9 cellular contexts compared by ENCODE assay signal in the genomic region with DNA sequence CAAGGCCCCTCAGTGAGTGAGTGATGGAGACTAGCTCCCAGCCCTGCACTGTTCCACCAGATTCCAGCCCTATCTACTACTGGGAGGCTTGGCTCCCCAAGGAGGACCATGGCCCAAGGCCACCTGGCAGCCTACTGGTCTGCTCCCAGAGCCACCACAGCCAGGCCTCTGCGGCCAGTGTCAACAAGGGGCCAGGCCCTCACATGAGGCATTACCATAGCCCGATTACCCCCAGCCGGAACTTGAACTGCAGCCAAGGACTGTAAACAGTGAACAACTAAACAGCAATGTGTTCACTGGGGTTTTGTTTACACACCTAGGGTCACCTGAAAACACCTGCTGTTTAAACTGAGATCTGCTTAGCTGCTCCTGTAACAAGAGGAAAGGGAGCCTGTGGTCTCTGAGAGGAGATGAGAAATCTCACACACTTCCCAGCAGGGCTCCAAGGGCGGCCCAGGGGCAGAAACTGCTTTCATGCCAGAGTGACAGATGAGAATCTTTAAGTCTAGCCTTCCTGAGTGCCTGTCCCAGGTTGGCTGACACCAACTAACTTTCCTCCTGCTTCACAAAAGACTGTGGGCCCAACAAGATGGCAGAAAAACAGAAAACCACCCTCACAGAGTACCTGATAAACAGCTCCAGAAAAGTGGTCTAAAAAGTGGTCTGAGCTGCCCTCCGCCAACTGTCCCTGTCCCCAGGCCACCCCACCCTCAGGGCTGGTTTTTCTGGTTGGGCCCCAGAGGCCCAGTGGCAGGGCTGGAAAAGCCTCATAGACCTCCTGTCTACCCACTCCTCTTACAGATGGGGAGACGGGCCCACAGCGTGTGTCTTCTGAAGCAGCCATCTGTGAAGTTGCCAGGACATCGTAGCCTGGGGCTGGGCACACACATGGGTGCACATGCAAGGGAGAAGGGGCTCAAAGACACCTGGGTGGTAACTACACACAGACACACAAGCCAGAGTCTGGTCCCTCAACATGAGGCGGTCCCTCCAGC. TPM values are rescaled to one million over a fixed set of nuclear protein-coding genes. Genes with fewer than 3 reads are reported as not detected.
DNase-seq lines count a peak whose midpoint lies in the region; ATAC-seq and TF ChIP-seq lines count a peak whose summit lies in the region.
"Had no signal": no experiment of that assay in that cellular context is flagged by ENCODE, and none has a peak within 500 bp of the region (broad histone marks: within the 10 kb centered on the region; RNA-seq: fewer than 3 reads in every experiment).

No MANE protein-coding gene starts in this region.

- no peaks in the 10 kb centered on the region for H3K9me3 Mint-ChIP-seq in activated naive CD8-positive, alpha-beta T cell (ENCODE audit: low read depth)
- no peaks in the 10 kb centered on the region for H3K9me3 Mint-ChIP-seq in activated naive CD8-positive, alpha-beta T cell treated with anti-CD3 and anti-CD28 coated beads, Interleukin-2, amount 50 U/mL, for 24 hours
- H3K9me3 Mint-ChIP-seq in activated CD8-positive, alpha-beta T cell treated with anti-CD3 and anti-CD28 coated beads, Interleukin-2, amount 10 ng/mL, durations not matched to agents 7 days and 5 days (ENCODE audit: insufficient read depth), result no peaks in the 10 kb centered on the region

- H3K27me3 ChIP-seq in liver (ENCODE audit: control insufficient read depth in 4 of 4, insufficient read depth in 4 of 4, low read length in 3 of 4), result no peaks in the 10 kb centered on the region

- no peak for ATAC-seq in activated naive CD8-positive, alpha-beta T cell treated with anti-CD3 and anti-CD28 coated beads, Interleukin-2, amount 50 U/mL, for 24 hours
- ATAC-seq in activated CD8-positive, alpha-beta T cell treated with anti-CD3 and anti-CD28 coated beads, Interleukin-2, amount 10 ng/mL, durations not matched to agents 7 days and 5 days, result no peak

- H3K4me3 Mint-ChIP-seq in activated naive CD8-positive, alpha-beta T cell, result no peak overlapping the region
- H3K4me3 Mint-ChIP-seq in activated naive CD8-positive, alpha-beta T cell treated with anti-CD3 and anti-CD28 coated beads, Interleukin-2, amount 50 U/mL, for 24 hours, result no peak overlapping the region
- H3K4me3 Mint-ChIP-seq in activated CD8-positive, alpha-beta T cell treated with anti-CD3 and anti-CD28 coated beads, Interleukin-2, amount 10 ng/mL, durations not matched to agents 7 days and 5 days, result no peak overlapping the region

- no peaks in the 10 kb centered on the region for H3K27me3 Mint-ChIP-seq in activated naive CD8-positive, alpha-beta T cell
- no peaks in the 10 kb centered on the region for H3K27me3 Mint-ChIP-seq in activated naive CD8-positive, alpha-beta T cell treated with anti-CD3 and anti-CD28 coated beads, Interleukin-2, amount 50 U/mL, for 24 hours
- H3K27me3 Mint-ChIP-seq in activated CD8-positive, alpha-beta T cell treated with anti-CD3 and anti-CD28 coated beads, Interleukin-2, amount 10 ng/mL, durations not matched to agents 7 days and 5 days (ENCODE audit: low read depth), result no peaks in the 10 kb centered on the region

- H3K27ac ChIP-seq in liver (ENCODE audit: low read depth in 1 of 2, low read length in 2 of 2) (peak overlapping the region; percentile 85 to 87), urinary bladder (ENCODE audit: low read depth) (peak overlapping the region; percentile 64)

- TF ChIP-seq CTCF in liver (IDR thresholded peaks at IDR 0.05; ENCODE audit: low read depth, low read length, missing input control), result peak; percentile 7

- H3K9ac ChIP-seq in liver (ENCODE audit: low read depth in 1 of 2, low read length in 2 of 2), result peak overlapping the region in 1 of 2 donors; percentile 11

- peaks cover 6% of the 10 kb centered on the region for H3K36me3 Mint-ChIP-seq in activated naive CD8-positive, alpha-beta T cell
- peaks cover 30% of the 10 kb centered on the region for H3K36me3 Mint-ChIP-seq in activated naive CD8-positive, alpha-beta T cell treated with anti-CD3 and anti-CD28 coated beads, Interleukin-2, amount 50 U/mL, for 24 hours (ENCODE audit: low read depth)
- H3K36me3 Mint-ChIP-seq in activated CD8-positive, alpha-beta T cell treated with anti-CD3 and anti-CD28 coated beads, Interleukin-2, amount 10 ng/mL, durations not matched to agents 7 days and 5 days (ENCODE audit: low read depth), result peaks cover 57% of the 10 kb centered on the region

- peak; percentile 63 to 73 for TF ChIP-seq RAD21 in liver (IDR thresholded peaks at IDR 0.05)

- WGBS in liver, result 55% methylated on average over 9 of the region's 9 CpGs
- WGBS in urinary bladder, result 64% methylated on average over 9 of the region's 9 CpGs

- CTCF ChIA-PET in activated CD8-positive, alpha-beta T cell treated with anti-CD3 and anti-CD28 coated beads, Interleukin-2, amount 10 ng/mL, durations not matched to agents 7 days and 5 days (lab: Charles Lee), result interaction anchor here (1.1 to 3.1 kb wide), 5 partner anchors 9 to 136 kb away, joined by 3 to 9 read pairs (median 4); no protein-coding TSS in a partner anchor

- peaks cover 24 to 47% (median 41%) of the 10 kb centered on the region in 4 donors for H3K36me3 ChIP-seq in liver (ENCODE audit: control insufficient read depth in 4 of 4, insufficient read depth in 3 of 4, low read depth in 1 of 4, low read length in 3 of 4)
- H3K36me3 ChIP-seq in urinary bladder (ENCODE audit: insufficient read depth), result peaks cover 9% of the 10 kb centered on the region

- DNase-seq in activated naive CD8-positive, alpha-beta T cell treated with anti-CD3 and anti-CD28 coated beads, Interleukin-2, amount 50 U/mL, for 24 hours, result no peak
- DNase-seq in activated CD8-positive, alpha-beta T cell treated with anti-CD3 and anti-CD28 coated beads, Interleukin-2, amount 10 ng/mL, durations not matched to agents 7 days and 5 days, result no peak
- DNase-seq in HK-2 (ENCODE audit: unreplicated experiment) (no peak), A172 (ENCODE audit: low spot score) (no peak), OCI-M2 (lab: John Stamatoyannopoulos, UW; ENCODE audit: unreplicated experiment) (no peak)
- DNase-seq: retina had no signal

- peaks cover 4% of the 10 kb centered on the region for H3K4me1 Mint-ChIP-seq in activated naive CD8-positive, alpha-beta T cell (ENCODE audit: low read depth)
- H3K4me1 Mint-ChIP-seq in activated naive CD8-positive, alpha-beta T cell treated with anti-CD3 and anti-CD28 coated beads, Interleukin-2, amount 50 U/mL, for 24 hours, result peaks cover 18% of the 10 kb centered on the region
- H3K4me1 Mint-ChIP-seq in activated CD8-positive, alpha-beta T cell treated with anti-CD3 and anti-CD28 coated beads, Interleukin-2, amount 10 ng/mL, durations not matched to agents 7 days and 5 days (ENCODE audit: low read depth), result peaks cover 10% of the 10 kb centered on the region

- H3K9me3 ChIP-seq in liver (ENCODE audit: control insufficient read depth in 4 of 4, low read length in 3 of 4), result no peaks in the 10 kb centered on the region

- H3K4me1 ChIP-seq in liver (ENCODE audit: control insufficient read depth in 4 of 4, insufficient read depth in 4 of 4, low read length in 3 of 4), result peaks cover 14 to 38% (median 25%) of the 10 kb centered on the region in 4 donors
- H3K4me1 ChIP-seq in urinary bladder (ENCODE audit: insufficient read depth), result no peaks in the 10 kb centered on the region

- H3K4me3 ChIP-seq in liver (ENCODE audit: low read depth in 1 of 3, low read length in 3 of 3) (no peak overlapping the region), urinary bladder (ENCODE audit: low read depth, low read length) (no peak overlapping the region)

- peak overlapping the region; percentile 34 for H3K27ac Mint-ChIP-seq in activated naive CD8-positive, alpha-beta T cell
- no peak overlapping the region for H3K27ac Mint-ChIP-seq in activated naive CD8-positive, alpha-beta T cell treated with anti-CD3 and anti-CD28 coated beads, Interleukin-2, amount 50 U/mL, for 24 hours
- peak overlapping the region; percentile 57 for H3K27ac Mint-ChIP-seq in activated CD8-positive, alpha-beta T cell treated with anti-CD3 and anti-CD28 coated beads, Interleukin-2, amount 10 ng/mL, durations not matched to agents 7 days and 5 days

- POLR2A ChIA-PET in activated CD8-positive, alpha-beta T cell treated with anti-CD3 and anti-CD28 coated beads, Interleukin-2, amount 10 ng/mL, durations not matched to agents 7 days and 5 days (lab: Charles Lee), result interaction anchor here (1.0 kb wide), 1 partner anchor 25 kb away, joined by 4 read pairs; no protein-coding TSS in a partner anchor

TF ChIP-seq in liver, 16 proteins besides CTCF, POLR2A, EP300 and RAD21 (continues in another document):
- TF ChIP-seq, protein P1, sequence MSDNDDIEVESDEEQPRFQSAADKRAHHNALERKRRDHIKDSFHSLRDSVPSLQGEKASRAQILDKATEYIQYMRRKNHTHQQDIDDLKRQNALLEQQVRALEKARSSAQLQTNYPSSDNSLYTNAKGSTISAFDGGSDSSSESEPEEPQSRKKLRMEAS (IDR thresholded peaks at IDR 0.05), result peak; percentile 98
- TF ChIP-seq, protein P2, sequence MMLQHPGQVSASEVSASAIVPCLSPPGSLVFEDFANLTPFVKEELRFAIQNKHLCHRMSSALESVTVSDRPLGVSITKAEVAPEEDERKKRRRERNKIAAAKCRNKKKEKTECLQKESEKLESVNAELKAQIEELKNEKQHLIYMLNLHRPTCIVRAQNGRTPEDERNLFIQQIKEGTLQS (IDR thresholded peaks at IDR 0.05), result peak; percentile 70
- TF ChIP-seq TAF1 (conservative IDR thresholded peaks at IDR 0.05) (no peak), FOXA1 (IDR thresholded peaks at IDR 0.05) (peak; percentile 100), GABPA (IDR thresholded peaks at IDR 0.05 in 1 of 2, conservative IDR thresholded peaks at IDR 0.05 in 1 of 2) (peak in 1 of 2 donors; percentile 74)

RNA-seq across cellular contexts. Expression of a gene that starts 28.8 kb away (rescaled TPM):
- 10 to 100 TPM; 34.8 to 40.1 TPM for total RNA-seq in activated CD8-positive, alpha-beta T cell treated with anti-CD3 and anti-CD28 coated beads, Interleukin-2, amount 10 ng/mL, durations not matched to agents 7 days and 5 days
- 1 to 10 TPM; 5.2 to 5.7 TPM for total RNA-seq in liver
- 1 to 10 TPM; 3.4 to 7.6 TPM for polyA plus RNA-seq in liver
- total RNA-seq in urinary bladder, result 10.0 TPM
- polyA plus RNA-seq in urinary bladder, result 55.5 TPM
- total RNA-seq in A172 (2014; rRNA removed; shearing (Covaris generic)), result 14.6 and 22.2 TPM in 2 replicates
